In genomic region chr7:43646603-43647313, GRCh38 we compare ENCODE assay signal across 1 cellular context.
A peak's percentile ranks its signal among the peaks of the same experiment; 100 is the strongest.
TF ChIP-seq lines count a peak whose summit lies in the region.

No MANE protein-coding gene starts in this region.

TF ChIP-seq in GM12878, 131 proteins besides CTCF, POLR2A, EP300 and RAD21 (continued from another document):
- 0 out of 4 replicates have a peak, but pooled peaks of 1 of the 2 experiments have one; percentile 12 for TF ChIP-seq ETV6 (conservative IDR thresholded peaks at IDR 0.05 in 1 of 2, IDR thresholded peaks at IDR 0.05 in 1 of 2; ENCODE audit: borderline replicate concordance in 1 of 2, low read depth in 1 of 2)
- no peak for TF ChIP-seq NFYA (IDR thresholded peaks at IDR 0.05; ENCODE audit: borderline replicate concordance, low read depth, low read length)
- no peak; the same call in 1 of the 2 replicates for TF ChIP-seq CREM (IDR thresholded peaks at IDR 0.05; ENCODE audit: low read depth)
- no peak for TF ChIP-seq NFXL1 (IDR thresholded peaks at IDR 0.05; ENCODE audit: borderline replicate concordance)
- TF ChIP-seq MEF2A (IDR thresholded peaks at IDR 0.05; ENCODE audit: insufficient read depth, low read depth, low read length): no peak
- TF ChIP-seq SMAD1 (IDR thresholded peaks at IDR 0.05; ENCODE audit: low read depth, partially characterized antibody): no peak
- peak; percentile 81; the same call in 1 of the 2 replicates for TF ChIP-seq TCF3 (IDR thresholded peaks at IDR 0.05; ENCODE audit: borderline replicate concordance, insufficient read depth, low read depth, low read length)
- TF ChIP-seq IKZF2 (IDR thresholded peaks at IDR 0.05): peak; percentile 40 to 52; a peak in 3 of 4 replicates
- 0 out of 2 replicates have a peak, but pooled peaks have one; percentile 9 for TF ChIP-seq BCL11A (IDR thresholded peaks at IDR 0.05; ENCODE audit: low read depth, low read length)
- TF ChIP-seq MYC (IDR thresholded peaks at IDR 0.05; ENCODE audit: insufficient read depth, insufficient read length, insufficient replicate concordance, low read length, severe bottlenecking): no peak
